Comparison of ENCODE assay signal across 16 cellular contexts in the genomic region with DNA sequence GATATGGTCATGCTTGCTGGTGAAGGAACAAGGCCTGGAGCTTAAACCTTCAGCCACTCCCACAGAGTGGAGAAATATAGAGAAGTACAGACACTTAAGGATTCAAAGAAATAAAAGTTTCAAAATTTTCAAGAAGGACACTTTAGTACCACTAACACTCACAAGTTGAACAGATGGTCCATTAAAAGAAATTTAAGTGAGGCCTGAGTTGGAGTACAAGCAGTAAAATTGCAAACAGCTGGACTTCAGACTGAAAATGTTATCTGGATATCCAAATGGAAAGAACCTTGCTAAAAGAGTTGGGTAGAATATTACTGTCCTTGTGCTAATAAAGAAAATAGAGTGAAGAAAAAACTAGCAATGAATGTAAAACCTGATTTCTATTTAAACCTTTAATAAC.
DNase-seq lines count a peak whose midpoint lies in the region; ATAC-seq and TF ChIP-seq lines count a peak whose summit lies in the region.
"Had no signal": no experiment of that assay in that cellular context is flagged by ENCODE, and none has a peak within 500 bp of the region (broad histone marks: within the 10 kb centered on the region; RNA-seq: fewer than 3 reads in every experiment).

No MANE protein-coding gene starts in this region.

- no peak for TF ChIP-seq CTCF in omental fat pad (IDR thresholded peaks at IDR 0.05)

- POLR2A ChIA-PET in CD4-positive, alpha-beta memory T cell (lab: Charles Lee; ENCODE audit: partially characterized antibody) = no interaction called here

- no peak overlapping the region for H3K9ac ChIP-seq in SK-N-MC (ENCODE audit: insufficient read length)
- H3K9ac ChIP-seq: GM23248 had no signal

- H3K4me1 ChIP-seq in CD4-positive, alpha-beta memory T cell (ENCODE audit: insufficient read depth, low read length) = no peaks in the 10 kb centered on the region

- no peak overlapping the region for H3K27ac Mint-ChIP-seq in CD4-positive, alpha-beta memory T cell
- H3K27ac Mint-ChIP-seq: B cell; CD8-positive, alpha-beta T cell had no signal

- H3K9me3 ChIP-seq in SK-N-MC (ENCODE audit: low read depth, low read length) = no peaks in the 10 kb centered on the region
- H3K9me3 ChIP-seq in CD4-positive, alpha-beta memory T cell (ENCODE audit: control insufficient read depth in 1 of 2, low read length in 2 of 2) = no peaks in the 10 kb centered on the region

- no peaks in the 10 kb centered on the region for H3K27me3 Mint-ChIP-seq in CD4-positive, alpha-beta memory T cell
- H3K27me3 Mint-ChIP-seq: B cell had no signal

- no peak overlapping the region for H3K4me3 Mint-ChIP-seq in CD4-positive, alpha-beta memory T cell
- H3K4me3 Mint-ChIP-seq: B cell; CD8-positive, alpha-beta T cell had no signal

- DNase-seq in DMS 273 treated with DMSO at 0.1 percent for 48 hours (lab: John Stamatoyannopoulos, UW) = peak; percentile 59
- no peak for DNase-seq in SK-N-MC (ENCODE audit: low read depth, low spot score)
- peak; percentile 39 for DNase-seq in fibroblast of peridontal ligament (ENCODE audit: extremely low read depth)
- DNase-seq in posterior vena cava (ENCODE audit: low spot score) = no peak
- DNase-seq in omental fat pad (ENCODE audit: low spot score) = no peak
- no peak for DNase-seq in CD4-positive, alpha-beta memory T cell
- DNase-seq: ACHN; CD8-positive, alpha-beta T cell; COR-L47; DMS53; GM23248 had no signal

- ATAC-seq in GM19351 (IDR thresholded peaks at IDR 0.05; ENCODE audit: unreplicated experiment) (no peak), omental fat pad (ENCODE audit: low FRiP score) (no peak)
- ATAC-seq: CD8-positive, alpha-beta T cell; HCT116 had no signal

- H3K36me3 ChIP-seq in SK-N-MC (ENCODE audit: insufficient read depth, low read length) = no peaks in the 10 kb centered on the region
- no peaks in the 10 kb centered on the region for H3K36me3 ChIP-seq in CD4-positive, alpha-beta memory T cell (ENCODE audit: insufficient read depth, low read length)

- H3K4me3 ChIP-seq in SK-N-MC = no peak overlapping the region
- no peak overlapping the region for H3K4me3 ChIP-seq in CD4-positive, alpha-beta memory T cell (ENCODE audit: low read length in 2 of 2)
- H3K4me3 ChIP-seq: GM23248 had no signal

- CTCF ChIA-PET in CD4-positive, alpha-beta memory T cell (lab: Charles Lee; ENCODE audit: partially characterized antibody) = no interaction called here

- no peaks in the 10 kb centered on the region for H3K27me3 ChIP-seq in CD4-positive, alpha-beta memory T cell (ENCODE audit: insufficient read depth, low read length)

- peak overlapping the region; percentile 4; the same call in 1 of the 2 replicates for H3K27ac ChIP-seq in SK-N-MC
- H3K27ac ChIP-seq in CD4-positive, alpha-beta memory T cell (ENCODE audit: low read depth, low read length) = no peak overlapping the region
- H3K27ac ChIP-seq: C4-2B, GM23248, HL-60 had no signal

- no peaks in the 10 kb centered on the region for H3K36me3 Mint-ChIP-seq in CD4-positive, alpha-beta memory T cell
- H3K36me3 Mint-ChIP-seq: CD8-positive, alpha-beta T cell had no signal

- H3K4me1 Mint-ChIP-seq in CD4-positive, alpha-beta memory T cell = peaks cover 0 to 1% (median under 1%) of the 10 kb centered on the region in 4 donors
- H3K4me1 Mint-ChIP-seq: B cell had no signal

- intact Hi-C loops in posterior vena cava (cut with DNase I) = no loop called here
- intact Hi-C loops in CD4-positive, alpha-beta memory T cell (cut with micrococcal nuclease) = no loop called here

- peaks cover 0 to 7% (median 2%) of the 10 kb centered on the region in 8 donors for H3K9me3 Mint-ChIP-seq in CD4-positive, alpha-beta memory T cell
- H3K9me3 Mint-ChIP-seq: CD8-positive, alpha-beta T cell had no signal

Comparison
In these comparisons a context has a peak if more than half of its experiments do, and no peak if none do; other contexts are left out.
1. DNase-seq: peak in DMS 273 treated with DMSO at 0.1 percent for 48 hours (single experiment) and fibroblast of peridontal ligament (single experiment); none in SK-N-MC (single experiment), posterior vena cava (single experiment), omental fat pad (single experiment) and CD4-positive, alpha-beta memory T cell (0 of 5).